ENCODE assay signal across 28 cellular contexts in the genomic region with DNA sequence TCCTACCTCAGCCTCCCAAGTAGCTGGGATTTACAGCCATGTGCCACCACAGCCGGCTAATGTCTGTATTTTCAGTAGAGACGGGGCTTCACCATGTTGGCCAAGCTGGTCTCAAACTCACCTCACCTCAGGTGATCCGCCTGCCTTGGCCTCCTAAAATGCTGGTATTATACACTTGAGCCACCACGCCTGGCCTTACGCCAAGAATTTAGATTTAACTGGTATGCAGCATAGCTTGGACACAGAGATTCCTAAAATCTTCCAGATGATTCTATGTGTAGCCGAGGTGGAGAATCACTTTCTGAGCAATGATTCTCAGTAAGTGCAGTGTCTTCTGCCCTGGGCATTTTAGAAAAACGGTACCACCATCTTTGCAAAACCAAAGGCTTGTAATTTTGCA.
DNase-seq lines count a peak whose midpoint lies in the region; ATAC-seq and TF ChIP-seq lines count a peak whose summit lies in the region.
"Had no signal": no experiment of that assay in that cellular context is flagged by ENCODE, and none has a peak within 500 bp of the region (broad histone marks: within the 10 kb centered on the region; RNA-seq: fewer than 3 reads in every experiment).

No MANE protein-coding gene starts in this region.

- H2BK12ac ChIP-seq in trophoblast cell (ENCODE audit: low read length) = no peak overlapping the region

- no peak for ATAC-seq in Right ventricle myocardium superior (ENCODE audit: poor library complexity)
- ATAC-seq: activated CD4-positive, CD25-positive, alpha-beta regulatory T cell treated with anti-CD3 and anti-CD28 coated beads, Interleukin-2, amount 50 U/mL, for 24 hours; activated T-cell treated with anti-CD3 and anti-CD28 coated beads, Interleukin-2, amount 50 U/mL, for 72 hours; pancreas; T-helper 17 cell had no signal

- intact Hi-C loops in Right ventricle myocardium superior (cut with DNase I) = no loop called here
- intact Hi-C loops in CD14-positive monocyte (cut with micrococcal nuclease) = no loop called here

- no peaks in the 10 kb centered on the region for H3K79me2 ChIP-seq in trophoblast cell (ENCODE audit: control insufficient read depth, insufficient read depth, low read length, poor library complexity)

- no peak overlapping the region for H3K4ac ChIP-seq in trophoblast cell (ENCODE audit: low read depth, low read length)

- H4K91ac ChIP-seq in trophoblast cell (ENCODE audit: low read depth, low read length) = no peak overlapping the region

- H3K36me3 ChIP-seq in right atrium auricular region = no peaks in the 10 kb centered on the region
- H3K36me3 ChIP-seq in brain microvascular endothelial cell (replicated peaks) = no peaks in the 10 kb centered on the region
- H3K36me3 ChIP-seq in trophoblast cell (ENCODE audit: control insufficient read depth in 1 of 2, insufficient read depth in 2 of 2, low read length in 2 of 2) = peaks cover 6 to 11% of the 10 kb centered on the region in 2 experiments
- no peaks in the 10 kb centered on the region for H3K36me3 ChIP-seq in MG63

- no peaks in the 10 kb centered on the region for H3K27me3 ChIP-seq in right atrium auricular region
- no peaks in the 10 kb centered on the region for H3K27me3 ChIP-seq in brain microvascular endothelial cell (replicated peaks)
- H3K27me3 ChIP-seq in trophoblast cell (ENCODE audit: insufficient read depth, low read length) = no peaks in the 10 kb centered on the region
- H3K27me3 ChIP-seq in MG63 = no peaks in the 10 kb centered on the region
- H3K27me3 ChIP-seq: pancreas, suprapubic skin had no signal

- no CpG with 5 or more reads among the region's 7 CpGs for WGBS in trophoblast cell (ENCODE audit: extremely low coverage, insufficient coverage, insufficient read length)

- H3K14ac ChIP-seq in trophoblast cell (ENCODE audit: low read length) = no peak overlapping the region

- H3K27me3 Mint-ChIP-seq in CD14-positive monocyte (ENCODE audit: low read depth in 3 of 3) = peaks cover 0 to 8% (median 0%) of the 10 kb centered on the region in 3 donors
- H3K27me3 Mint-ChIP-seq: T-helper 17 cell had no signal

- H3K4me1 ChIP-seq in right atrium auricular region = peaks cover 0 to 7% of the 10 kb centered on the region in 2 donors
- H3K4me1 ChIP-seq in trophoblast cell (ENCODE audit: control insufficient read depth in 1 of 2, insufficient read depth in 2 of 2, low read length in 2 of 2) = no peaks in the 10 kb centered on the region
- H3K4me1 ChIP-seq: pancreas, suprapubic skin had no signal

- no peak overlapping the region for H3K27ac Mint-ChIP-seq in CD14-positive monocyte
- H3K27ac Mint-ChIP-seq: activated T-cell treated with anti-CD3 and anti-CD28 coated beads, Interleukin-2, amount 50 U/mL, for 72 hours; immature natural killer cell; nephron progenitor cell; T-helper 17 cell had no signal

- no peak overlapping the region for H2BK120ac ChIP-seq in trophoblast cell (ENCODE audit: insufficient read depth, low read length, poor library complexity)

- no peak overlapping the region for H2AFZ ChIP-seq in trophoblast cell (ENCODE audit: insufficient read depth, low read length, poor library complexity)

- H4K12ac ChIP-seq in trophoblast cell (ENCODE audit: low read depth, low read length) = no peak overlapping the region

- no peak overlapping the region for H3K4me3 Mint-ChIP-seq in CD14-positive monocyte
- H3K4me3 Mint-ChIP-seq: activated T-cell treated with anti-CD3 and anti-CD28 coated beads, Interleukin-2, amount 50 U/mL, for 72 hours; immature natural killer cell; nephron progenitor cell; T-helper 17 cell had no signal

- no peaks in the 10 kb centered on the region for H3K9me3 ChIP-seq in right atrium auricular region
- no peaks in the 10 kb centered on the region for H3K9me3 ChIP-seq in trophoblast cell (ENCODE audit: insufficient read depth, low read depth, low read length)
- no peaks in the 10 kb centered on the region for H3K9me3 ChIP-seq in MG63
- H3K9me3 ChIP-seq: pancreas, suprapubic skin had no signal

- no peak overlapping the region for H2BK5ac ChIP-seq in trophoblast cell (ENCODE audit: low read depth, low read length, poor library complexity)

- in situ Hi-C loops in brain microvascular endothelial cell (cut with HindIII; ENCODE audit: low pct_ligation_motif_present, low sequenced_read_pairs) = no loop called here

- peaks cover 0 to 4% (median 0%) of the 10 kb centered on the region in 7 donors for H3K9me3 Mint-ChIP-seq in CD14-positive monocyte
- H3K9me3 Mint-ChIP-seq: activated T-cell treated with anti-CD3 and anti-CD28 coated beads, Interleukin-2, amount 50 U/mL, for 72 hours; immature natural killer cell; nephron progenitor cell had no signal

- H3K4me3 ChIP-seq in right atrium auricular region (no peak overlapping the region), brain microvascular endothelial cell (ENCODE audit: low read depth, low read length) (no peak overlapping the region), trophoblast cell (ENCODE audit: low read depth, low read length) (no peak overlapping the region), MG63 (no peak overlapping the region)
- H3K4me3 ChIP-seq: pancreas, SK-N-MC, smooth muscle cell, suprapubic skin had no signal

- peak overlapping the region; percentile 75 for H3K27ac ChIP-seq in right atrium auricular region
- peak overlapping the region; percentile 40 for H3K27ac ChIP-seq in brain microvascular endothelial cell
- no peak overlapping the region for H3K27ac ChIP-seq in trophoblast cell (ENCODE audit: low read depth, low read length)
- H3K27ac ChIP-seq: C4-2B, epithelial cell of prostate, pancreas, SK-N-MC, suprapubic skin had no signal

- H2AK5ac ChIP-seq in trophoblast cell (ENCODE audit: low read length) = no peak overlapping the region

- H3K4me2 ChIP-seq in trophoblast cell (ENCODE audit: low read length) = no peak overlapping the region
- H3K4me2 ChIP-seq: smooth muscle cell had no signal

- H3K4me1 Mint-ChIP-seq in CD14-positive monocyte = peaks cover 9% of the 10 kb centered on the region
- H3K4me1 Mint-ChIP-seq: immature natural killer cell, nephron progenitor cell had no signal

- H3K79me1 ChIP-seq in trophoblast cell (ENCODE audit: low read length) = no peaks in the 10 kb centered on the region

- no peak for TF ChIP-seq CTCF in right atrium auricular region (IDR thresholded peaks at IDR 0.05)
- TF ChIP-seq CTCF in brain microvascular endothelial cell (IDR thresholded peaks at IDR 0.05; ENCODE audit: low read depth, low read length, missing control alignments) = no peak
- TF ChIP-seq CTCF in CD14-positive monocyte (IDR thresholded peaks at IDR 0.05) = no peak

- no peak for DNase-seq in right atrium auricular region (ENCODE audit: low spot score)
- no peak for DNase-seq in Right ventricle myocardium superior
- no peak for DNase-seq in brain microvascular endothelial cell
- DNase-seq in trophoblast cell = peak; percentile 98 to 99
- DNase-seq in CD14-positive monocyte (ENCODE audit: low spot score) = no peak
- DNase-seq in MG63 = no peak
- no peak for DNase-seq in COLO829 (ENCODE audit: low spot score)
- DNase-seq: activated CD4-positive, alpha-beta T cell treated with anti-CD3 and anti-CD28 coated beads, Interleukin-2, amount 50 U/mL, for 48 hours; activated T-cell treated with anti-CD3 and anti-CD28 coated beads, Interleukin-2, amount 50 U/mL, for 72 hours; Calu3; DMS79 treated with DMSO at 0.1 percent for 48 hours; effector memory CD4-positive, alpha-beta T cell; immature natural killer cell; mesenchymal stem cell; NCI-H1092; NCI-H1694; NCI-H510A; nephron progenitor cell; OCI-M1; pancreas; stimulated activated naive CD4-positive, alpha-beta T cell; T-helper 17 cell had no signal

- H3K36me3 Mint-ChIP-seq in CD14-positive monocyte = no peaks in the 10 kb centered on the region

- no peak overlapping the region for H3K9ac ChIP-seq in trophoblast cell (ENCODE audit: low read length)

- no peak overlapping the region for H3K23ac ChIP-seq in trophoblast cell (ENCODE audit: low read length)

- H4K8ac ChIP-seq in trophoblast cell (ENCODE audit: low read depth, low read length) = no peak overlapping the region

- no peak overlapping the region for H3K18ac ChIP-seq in trophoblast cell (ENCODE audit: low read length)

Comparison
In these comparisons a context has a peak if more than half of its experiments do, and no peak if none do; other contexts are left out.
1. DNase-seq: peak in trophoblast cell (2 of 2); none in right atrium auricular region (single experiment), Right ventricle myocardium superior (single experiment), brain microvascular endothelial cell (single experiment), CD14-positive monocyte (single experiment), MG63 (single experiment) and COLO829 (single experiment).